Comparison of ENCODE assay signal across 15 cellular contexts in the genomic region with DNA sequence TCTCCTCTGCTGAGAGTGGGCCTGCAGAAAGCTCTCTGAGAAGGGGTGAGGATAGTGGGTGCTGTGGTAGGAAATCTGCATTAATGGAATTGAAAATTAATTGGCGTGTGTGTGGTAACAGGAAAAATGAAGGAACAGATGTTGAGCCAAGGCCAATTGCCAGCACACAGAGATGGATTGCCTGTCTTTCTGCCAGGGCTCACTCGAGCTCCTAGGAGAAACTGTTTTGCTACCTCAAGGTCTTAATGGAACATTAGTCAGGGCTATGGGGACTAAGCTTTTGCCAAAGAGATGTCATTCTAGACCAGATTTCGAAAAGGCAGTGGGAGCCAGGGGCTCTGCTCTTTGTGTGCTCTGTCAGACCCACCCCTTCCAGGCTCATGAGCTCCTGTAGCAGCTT.
DNase-seq lines count a peak whose midpoint lies in the region; ATAC-seq and TF ChIP-seq lines count a peak whose summit lies in the region.
"Had no signal": no experiment of that assay in that cellular context is flagged by ENCODE, and none has a peak within 500 bp of the region (broad histone marks: within the 10 kb centered on the region; RNA-seq: fewer than 3 reads in every experiment).

No MANE protein-coding gene starts in this region.

- CTCF ChIA-PET in HEK293T (lab: Yijun Ruan, JAX), result no interaction called here

- H3K4me3 ChIP-seq in AG10803 (ENCODE audit: low read length), result no peak overlapping the region
- H3K4me3 ChIP-seq in foreskin fibroblast (ENCODE audit: low read depth in 1 of 2, low read length in 2 of 2), result no peak overlapping the region
- H3K4me3 ChIP-seq: SK-N-MC had no signal

- no peak for ATAC-seq in HG02885 (IDR thresholded peaks at IDR 0.05; ENCODE audit: poor library complexity, unreplicated experiment)
- ATAC-seq: T-cell had no signal

- DNase-seq in AG10803 (ENCODE audit: low read depth) (peak; percentile 70), GM04504 (ENCODE audit: low read depth) (peak; percentile 44), NCI-H69 (lab: John Stamatoyannopoulos, UW) (peak; percentile 51), foreskin fibroblast (peak; percentile 24 to 65), NCI-H146 treated with DMSO at 0.1 percent for 48 hours (lab: John Stamatoyannopoulos, UW; ENCODE audit: unreplicated experiment) (no peak), GF-D8 (lab: John Stamatoyannopoulos, UW) (no peak), HEK293T (ENCODE audit: extremely low spot score) (no peak)
- DNase-seq: HCEC 1CT, NCI-H1048, NCI-H187, NCI-H510A treated with DMSO at 0.1 percent for 48 hours, Right ventricle myocardium superior, T-cell had no signal

- TF ChIP-seq CTCF in AG10803 (conservative IDR thresholded peaks at IDR 0.05; ENCODE audit: low read length) (no peak), foreskin fibroblast (IDR thresholded peaks at IDR 0.05; ENCODE audit: low read depth, low read length) (no peak)

- POLR2A ChIA-PET in HEK293T (lab: Yijun Ruan, JAX), result no interaction called here

TF ChIP-seq in HEK293T, 16 proteins besides CTCF, POLR2A, EP300 and RAD21:
- TF ChIP-seq NFRKB (IDR thresholded peaks at IDR 0.05), result no peak
- TF ChIP-seq CTBP1 (IDR thresholded peaks at IDR 0.05; ENCODE audit: borderline replicate concordance), result no peak
- TF ChIP-seq L3MBTL2 (conservative IDR thresholded peaks at IDR 0.05), result no peak
- TF ChIP-seq TARDBP (IDR thresholded peaks at IDR 0.05), result no peak
- no peak for TF ChIP-seq FOXM1 (IDR thresholded peaks at IDR 0.05; ENCODE audit: borderline replicate concordance)
- no peak for TF ChIP-seq LEF1 (IDR thresholded peaks at IDR 0.05; ENCODE audit: borderline replicate concordance)
- TF ChIP-seq BHLHE40 (IDR thresholded peaks at IDR 0.05; ENCODE audit: borderline replicate concordance), result no peak
- TF ChIP-seq, protein P1, sequence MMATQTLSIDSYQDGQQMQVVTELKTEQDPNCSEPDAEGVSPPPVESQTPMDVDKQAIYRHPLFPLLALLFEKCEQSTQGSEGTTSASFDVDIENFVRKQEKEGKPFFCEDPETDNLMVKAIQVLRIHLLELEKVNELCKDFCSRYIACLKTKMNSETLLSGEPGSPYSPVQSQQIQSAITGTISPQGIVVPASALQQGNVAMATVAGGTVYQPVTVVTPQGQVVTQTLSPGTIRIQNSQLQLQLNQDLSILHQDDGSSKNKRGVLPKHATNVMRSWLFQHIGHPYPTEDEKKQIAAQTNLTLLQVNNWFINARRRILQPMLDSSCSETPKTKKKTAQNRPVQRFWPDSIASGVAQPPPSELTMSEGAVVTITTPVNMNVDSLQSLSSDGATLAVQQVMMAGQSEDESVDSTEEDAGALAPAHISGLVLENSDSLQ (IDR thresholded peaks at IDR 0.05), result no peak
- no peak for TF ChIP-seq HDGF (IDR thresholded peaks at IDR 0.05; ENCODE audit: borderline replicate concordance)
- no peak for TF ChIP-seq SP1 (IDR thresholded peaks at IDR 0.05)
- no peak for TF ChIP-seq ZNF384 (IDR thresholded peaks at IDR 0.05)
- TF ChIP-seq FOXK2 (IDR thresholded peaks at IDR 0.05), result no peak
- TF ChIP-seq ARNT (IDR thresholded peaks at IDR 0.05), result no peak
- TF ChIP-seq FOXA1 (IDR thresholded peaks at IDR 0.05), result no peak
- no peak for TF ChIP-seq SUZ12 (IDR thresholded peaks at IDR 0.05)
- no peak for TF ChIP-seq ELF4 (IDR thresholded peaks at IDR 0.05)

Comparison
In these comparisons a context has a peak if more than half of its experiments do, and no peak if none do; other contexts are left out.
1. DNase-seq: peak in AG10803 (single experiment), GM04504 (single experiment), NCI-H69 (single experiment) and foreskin fibroblast (2 of 2); none in NCI-H146 treated with DMSO at 0.1 percent for 48 hours (single experiment), GF-D8 (single experiment) and HEK293T (single experiment).